14 cellular contexts compared by ENCODE assay signal in the genomic region with DNA sequence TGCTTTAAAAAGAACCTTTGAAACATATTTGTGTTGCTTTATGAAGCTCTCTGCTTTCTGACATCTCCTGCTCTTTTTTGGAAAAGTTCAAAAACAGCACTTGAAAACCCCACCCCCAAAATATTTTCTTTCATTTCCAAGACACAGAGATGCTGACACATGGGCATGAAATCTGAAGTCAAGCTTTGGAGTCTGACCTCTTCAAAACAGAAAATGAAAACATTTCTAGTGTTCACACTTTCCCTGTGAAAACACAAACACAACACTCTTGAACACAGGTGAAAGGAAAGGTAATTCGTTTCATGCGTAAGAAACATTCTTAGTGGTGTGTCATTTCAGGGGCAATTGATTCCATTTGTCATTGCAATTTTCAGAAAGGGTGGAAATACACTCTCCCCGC. TPM values are rescaled to one million over a fixed set of nuclear protein-coding genes. Genes with fewer than 3 reads are reported as not detected.
DNase-seq lines count a peak whose midpoint lies in the region; ATAC-seq and TF ChIP-seq lines count a peak whose summit lies in the region.
"Had no signal": no experiment of that assay in that cellular context is flagged by ENCODE, and none has a peak within 500 bp of the region (broad histone marks: within the 10 kb centered on the region; RNA-seq: fewer than 3 reads in every experiment).

No MANE protein-coding gene starts in this region.

- H3K9me3 ChIP-seq in lower lobe of right lung = no peaks in the 10 kb centered on the region
- H3K9me3 ChIP-seq: BE2C had no signal

- TF ChIP-seq CTCF in choroid plexus epithelial cell (conservative IDR thresholded peaks at IDR 0.05; ENCODE audit: low read depth, low read length) = no peak
- TF ChIP-seq CTCF in lower lobe of right lung (IDR thresholded peaks at IDR 0.05) = no peak

- H3K4me3 ChIP-seq in choroid plexus epithelial cell (ENCODE audit: low read depth, low read length) = no peak overlapping the region
- no peak overlapping the region for H3K4me3 ChIP-seq in lower lobe of right lung
- H3K4me3 ChIP-seq: PC-9 had no signal

- peak in 1 of 2 donors; percentile 66 for ATAC-seq in lower lobe of right lung
- ATAC-seq: CD8-positive, alpha-beta T cell had no signal

- H3K4me1 ChIP-seq in lower lobe of right lung = peaks cover 9% of the 10 kb centered on the region
- H3K4me1 ChIP-seq: BE2C had no signal

- no peaks in the 10 kb centered on the region for H3K27me3 ChIP-seq in lower lobe of right lung (ENCODE audit: low read depth)
- H3K27me3 ChIP-seq: BE2C had no signal

- peak overlapping the region; percentile 22 for H3K27ac ChIP-seq in lower lobe of right lung
- H3K27ac ChIP-seq: PC-9 had no signal

- intact Hi-C loops in lower lobe of right lung (cut with DNase I) = no loop called here

- DNase-seq in EL (peak; percentile 64), M059J (ENCODE audit: low read depth) (peak; percentile 53), choroid plexus epithelial cell (ENCODE audit: low read depth) (peak; percentile 34), lower lobe of right lung (no peak), T-helper 1 cell (no peak), HT-29 (ENCODE audit: low spot score) (no peak), anterior cingulate cortex (lab: John Stamatoyannopoulos, UW) (no peak), SIG-M5 treated with dmso at 0.1 percent for 504 hours (lab: John Stamatoyannopoulos, UW; ENCODE audit: unreplicated experiment) (no peak)
- DNase-seq: BE2C; CD8-positive, alpha-beta T cell; IMR-90; Kasumi-1; MV-4-11; PC-9 had no signal

- H3K36me3 ChIP-seq in lower lobe of right lung = no peaks in the 10 kb centered on the region
- H3K36me3 ChIP-seq: BE2C had no signal

RNA-seq across cellular contexts. Expression of gene NGF, which starts 10.8 kb away (rescaled TPM):
- 7.6 and 9.7 TPM in 2 replicates for total RNA-seq in M059J (2014; rRNA removed; shearing (Covaris generic))
- 0.97 TPM for total RNA-seq in lower lobe of right lung
- total RNA-seq in HT-29 (2014; rRNA removed; shearing (Covaris generic)) = not detected in 2 replicates
- total RNA-seq: CD8-positive, alpha-beta T cell had no signal

Comparison
In these comparisons a context has a peak if more than half of its experiments do, and no peak if none do; other contexts are left out.
1. DNase-seq: peak in EL (single experiment), M059J (single experiment) and choroid plexus epithelial cell (single experiment); none in lower lobe of right lung (single experiment), T-helper 1 cell (0 of 5), HT-29 (single experiment), anterior cingulate cortex (0 of 58) and SIG-M5 treated with dmso at 0.1 percent for 504 hours (single experiment).